ENCODE assay signal across 19 cellular contexts in the genomic region with DNA sequence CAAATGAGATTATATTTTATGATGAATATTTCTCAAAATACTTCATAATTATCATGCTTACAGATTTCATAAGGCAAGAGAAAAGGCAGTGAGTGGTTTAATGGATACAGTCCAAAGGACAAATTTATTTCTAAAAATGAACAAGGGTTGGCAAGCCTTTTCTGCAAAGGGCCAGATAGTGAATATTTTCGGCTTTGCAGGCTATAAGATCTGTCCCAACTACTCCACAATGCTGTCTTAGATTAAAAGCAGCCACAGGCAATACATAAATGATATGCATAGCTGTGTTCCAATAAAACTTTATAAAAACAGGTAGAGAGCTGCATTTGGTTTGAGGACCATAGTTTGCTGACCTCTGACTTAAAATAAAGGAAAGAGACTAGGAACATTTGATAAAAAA. TPM values are rescaled to one million over a fixed set of nuclear protein-coding genes. Genes with fewer than 3 reads are reported as not detected.
DNase-seq lines count a peak whose midpoint lies in the region; ATAC-seq and TF ChIP-seq lines count a peak whose summit lies in the region.
"Had no signal": no experiment of that assay in that cellular context is flagged by ENCODE, and none has a peak within 500 bp of the region (broad histone marks: within the 10 kb centered on the region; RNA-seq: fewer than 3 reads in every experiment).

No MANE protein-coding gene starts in this region.

- DNase-seq in adipocyte (ENCODE audit: low read depth) (no peak), cerebellum (ENCODE audit: low spot score) (peak; percentile 15), Right ventricle myocardium superior (no peak), sigmoid colon (no peak), smooth muscle cell (lab: John Stamatoyannopoulos, UW; ENCODE audit: unreplicated experiment) (no peak), germinal center (ENCODE audit: low spot score) (no peak)
- no peak for DNase-seq in activated CD8-positive, alpha-beta memory T cell treated with anti-CD3 and anti-CD28 coated beads, Interleukin-2, amount 50 U/mL, for 48 hours
- DNase-seq: CD8-positive, alpha-beta memory T cell; DMS53; EL; KBM-7; NCI-H1105 treated with DMSO at 0.1 percent for 48 hours; NCI-H1694; NCI-H2081 treated with DMSO at 0.1 percent for 48 hours; NCI-H510A treated with DMSO at 0.1 percent for 48 hours; NCI-H774; OCI-M1; SIG-M5 had no signal

- H3K27ac ChIP-seq in sigmoid colon = peak overlapping the region; percentile 35 to 89 (median 85)
- H3K27ac ChIP-seq in smooth muscle cell (ENCODE audit: low read depth) = no peak overlapping the region

- H3K4me1 ChIP-seq in adipocyte (ENCODE audit: control insufficient read depth, insufficient read depth, low read length) (peaks cover 49% of the 10 kb centered on the region), sigmoid colon (peaks cover 0 to 45% (median 35%) of the 10 kb centered on the region in 4 donors), smooth muscle cell (ENCODE audit: low read depth) (no peaks in the 10 kb centered on the region)

- no peaks in the 10 kb centered on the region for H3K27me3 ChIP-seq in adipocyte (replicated peaks; ENCODE audit: control insufficient read depth, insufficient read depth, low read length)
- no peaks in the 10 kb centered on the region for H3K27me3 ChIP-seq in sigmoid colon
- H3K27me3 ChIP-seq in smooth muscle cell (ENCODE audit: low read depth) = no peaks in the 10 kb centered on the region

- no peak for TF ChIP-seq CTCF in sigmoid colon (IDR thresholded peaks at IDR 0.05)
- no peak for TF ChIP-seq CTCF in smooth muscle cell (IDR thresholded peaks at IDR 0.05; ENCODE audit: borderline replicate concordance, insufficient read depth, poor library complexity, severe bottlenecking)

- ATAC-seq in Right ventricle myocardium superior (ENCODE audit: poor library complexity) (peak; percentile 57), HG02840 (IDR thresholded peaks at IDR 0.05; ENCODE audit: low FRiP score, unreplicated experiment) (no peak)

- intact Hi-C loops in Right ventricle myocardium superior (cut with DNase I) = no loop called here
- intact Hi-C loops in sigmoid colon (cut with DNase I) = no loop called here

- no peak overlapping the region for H3K4me3 ChIP-seq in adipocyte (ENCODE audit: low read length)
- H3K4me3 ChIP-seq in sigmoid colon = no peak overlapping the region
- H3K4me3 ChIP-seq in smooth muscle cell = no peak overlapping the region

- WGBS in sigmoid colon, 2 donors = 83 to 84% methylated on average over 1 of the region's 1 CpG
- WGBS in smooth muscle cell (ENCODE audit: low lambda C conversion rate) = 90% methylated on average over 1 of the region's 1 CpG

- no peak overlapping the region for H2AFZ ChIP-seq in smooth muscle cell (ENCODE audit: low read depth)

- no peak for TF ChIP-seq EP300 in sigmoid colon (IDR thresholded peaks at IDR 0.05)

- H3K9ac ChIP-seq in adipocyte (ENCODE audit: low read length) = peak overlapping the region; percentile 52
- no peak overlapping the region for H3K9ac ChIP-seq in smooth muscle cell (ENCODE audit: low read depth)

- no peak overlapping the region for H3K4me2 ChIP-seq in smooth muscle cell

- H3K36me3 ChIP-seq in adipocyte (ENCODE audit: control insufficient read depth, insufficient read depth, low read length, severe bottlenecking) (no peaks in the 10 kb centered on the region), sigmoid colon (no peaks in the 10 kb centered on the region), smooth muscle cell (ENCODE audit: low read depth) (no peaks in the 10 kb centered on the region)

- no peak for TF ChIP-seq POLR2A in sigmoid colon (IDR thresholded peaks at IDR 0.05)

- H3F3A ChIP-seq in smooth muscle cell (ENCODE audit: low read depth) = no peaks in the 10 kb centered on the region

- no peaks in the 10 kb centered on the region for H3K79me2 ChIP-seq in smooth muscle cell (ENCODE audit: low read depth)

- no peaks in the 10 kb centered on the region for H3K9me3 ChIP-seq in adipocyte (ENCODE audit: control insufficient read depth, low read length)
- no peaks in the 10 kb centered on the region for H3K9me3 ChIP-seq in sigmoid colon
- H3K9me3 ChIP-seq in smooth muscle cell (replicated peaks; ENCODE audit: low read depth) = no peaks in the 10 kb centered on the region

- no peaks in the 10 kb centered on the region for H4K20me1 ChIP-seq in smooth muscle cell (ENCODE audit: low read depth)

RNA-seq across cellular contexts. Expression of gene STK38L, which starts 42.9 kb away (rescaled TPM):
- total RNA-seq in cerebellum (22.3 TPM), Right ventricle myocardium superior (55.1 TPM), sigmoid colon (10 to 100 TPM; 67.3 to 86.2 (median 78.3) TPM), smooth muscle cell (178 and 190 TPM in 2 replicates)
- polyA plus RNA-seq in sigmoid colon (10 to 100 TPM; 16.8 to 20.1 (median 17.4) TPM), smooth muscle cell (57.8 and 82.7 TPM in 2 replicates)
